25 cellular contexts compared by ENCODE assay signal in the genomic region with DNA sequence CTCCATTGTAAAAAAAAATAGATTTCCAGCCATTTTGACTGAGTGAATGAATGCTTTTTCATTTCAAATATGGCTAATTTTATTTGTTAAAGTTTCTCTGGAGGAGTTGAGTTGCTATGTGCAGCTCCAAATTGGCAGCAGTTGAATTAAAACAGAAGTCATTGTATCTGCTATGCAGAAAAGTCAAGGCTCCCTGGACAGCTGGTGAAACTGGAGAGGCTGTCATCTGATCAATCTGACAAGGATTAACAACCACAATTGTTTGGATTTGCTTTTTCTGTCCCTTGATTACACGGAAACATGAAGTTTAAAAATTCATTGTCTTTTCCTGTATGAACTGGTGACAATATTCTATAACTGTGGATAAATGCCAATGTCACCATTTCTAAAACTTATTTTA.
"Had no signal": no experiment of that assay in that cellular context is flagged by ENCODE, and none has a peak within 500 bp of the region (broad histone marks: within the 10 kb centered on the region; RNA-seq: fewer than 3 reads in every experiment).

No MANE protein-coding gene starts in this region.

- ATAC-seq: activated CD8-positive, alpha-beta T cell treated with anti-CD3 and anti-CD28 coated beads for 36 hours; activated T-cell treated with anti-CD3 and anti-CD28 coated beads, Interleukin-2, amount 50 U/mL, for 4 hours; activated T-helper 17 cell treated with anti-CD3 and anti-CD28 coated beads, Interleukin-2, amount 50 U/mL, for 72 hours; effector memory CD8-positive, alpha-beta T cell; gastroesophageal sphincter; naive thymus-derived CD8-positive, alpha-beta T cell; pancreas; sciatic nerve; stimulated activated effector memory CD8-positive, alpha-beta T cell treated with anti-CD3 and anti-CD28 coated beads, Interleukin-12 subunit alpha, Interleukin-12 subunit beta, amount 100 ng/mL, for 72 hours had no signal

- DNase-seq: activated B cell treated with CpG ODN at 0.5 μM for 24 hours; activated CD4-positive, alpha-beta T cell treated with anti-CD3 and anti-CD28 coated beads, Interleukin-2, amount 50 U/mL, for 1 hour; activated CD8-positive, alpha-beta T cell treated with anti-CD3 and anti-CD28 coated beads for 36 hours; activated gamma-delta T cell treated with Interleukin-2 at 50 U/mL for 16 hours; activated naive CD4-positive, alpha-beta T cell treated with anti-CD3 and anti-CD28 coated beads, Interleukin-2, amount 50 U/mL, for 16 hours; activated T-cell treated with anti-CD3 and anti-CD28 coated beads, Interleukin-2, amount 50 U/mL, for 4 hours; amniotic stem cell; brain microvascular endothelial cell; caudate nucleus; cortex of kidney; effector memory CD8-positive, alpha-beta T cell; erythroblast; islet precursor cell; left ventricle myocardium inferior; naive thymus-derived CD8-positive, alpha-beta T cell; nucleus accumbens; pancreas; retina; small intestine; stimulated activated CD4-positive, alpha-beta T cell treated with anti-CD3 and anti-CD28 coated beads, Interleukin-4, amount 100 ng/mL, for 24 hours; trophoblast cell had no signal
